8 cellular contexts compared by ENCODE assay signal in genomic region chr3:57227204-57227929, GRCh38. TPM values are rescaled to one million over a fixed set of nuclear protein-coding genes. Genes with fewer than 3 reads are reported as not detected.
DNase-seq lines count a peak whose midpoint lies in the region; ATAC-seq lines count a peak whose summit lies in the region.

Gene APPL1, plus strand, starts transcription at chr3:57227729. Its CDS starts 155 bp downstream, at chr3:57227884.

- H3K9me3 Mint-ChIP-seq in naive B cell = no peaks in the 10 kb centered on the region
- no peaks in the 10 kb centered on the region for H3K9me3 Mint-ChIP-seq in stimulated activated effector memory CD8-positive, alpha-beta T cell treated with anti-CD3 and anti-CD28 coated beads, Interleukin-12 subunit alpha, Interleukin-12 subunit beta, amount 100 ng/mL, for 72 hours

- peak within 1 kb of the TSS; percentile 56 to 97 (median 92) for H3K27ac Mint-ChIP-seq in naive B cell
- peak within 1 kb of the TSS; percentile 67 for H3K27ac Mint-ChIP-seq in stimulated activated effector memory CD8-positive, alpha-beta T cell treated with anti-CD3 and anti-CD28 coated beads, Interleukin-12 subunit alpha, Interleukin-12 subunit beta, amount 100 ng/mL, for 72 hours

- peaks cover 16 to 40% (median 38%) of the 10 kb centered on the region in 3 donors for H3K4me1 Mint-ChIP-seq in naive B cell
- peaks cover 30% of the 10 kb centered on the region for H3K4me1 Mint-ChIP-seq in stimulated activated effector memory CD8-positive, alpha-beta T cell treated with anti-CD3 and anti-CD28 coated beads, Interleukin-12 subunit alpha, Interleukin-12 subunit beta, amount 100 ng/mL, for 72 hours

- H3K36me3 Mint-ChIP-seq in naive B cell = peaks cover 0 to 4% of the 10 kb centered on the region in 2 donors
- H3K36me3 Mint-ChIP-seq in stimulated activated effector memory CD8-positive, alpha-beta T cell treated with anti-CD3 and anti-CD28 coated beads, Interleukin-12 subunit alpha, Interleukin-12 subunit beta, amount 100 ng/mL, for 72 hours = peaks cover 7% of the 10 kb centered on the region

- DNase-seq in DMS53 treated with DMSO at 0.1 percent for 48 hours (lab: John Stamatoyannopoulos, UW; ENCODE audit: unreplicated experiment) = peak; percentile 29
- peak; percentile 76 for DNase-seq in HuH-7.5 (ENCODE audit: low spot score)
- peak; percentile 85 for DNase-seq in RKO (ENCODE audit: low spot score)
- peak; percentile 69 to 81 for DNase-seq in activated T-helper 1 cell treated with anti-CD3 and anti-CD28 coated beads, Interleukin-2, amount 50 U/mL, for 16 hours (ENCODE audit: low read depth in 1 of 2, low spot score in 1 of 2)
- DNase-seq in fibroblast of gingiva (ENCODE audit: low read depth) = peak; percentile 88
- DNase-seq in naive B cell = peak; percentile 94
- DNase-seq in stimulated activated effector memory CD8-positive, alpha-beta T cell treated with anti-CD3 and anti-CD28 coated beads, Interleukin-12 subunit alpha, Interleukin-12 subunit beta, amount 100 ng/mL, for 72 hours (ENCODE audit: low spot score in 2 of 2) = peak; percentile 91 to 95

- H3K27me3 Mint-ChIP-seq in naive B cell = no peaks in the 10 kb centered on the region

- ATAC-seq in GM21528 (IDR thresholded peaks at IDR 0.05; ENCODE audit: low FRiP score, unreplicated experiment) = peak; percentile 86
- peak; percentile 90 for ATAC-seq in naive B cell (ENCODE audit: low read depth in 2 of 2)
- ATAC-seq in stimulated activated effector memory CD8-positive, alpha-beta T cell treated with anti-CD3 and anti-CD28 coated beads, Interleukin-12 subunit alpha, Interleukin-12 subunit beta, amount 100 ng/mL, for 72 hours = peak; percentile 91

- H3K4me3 Mint-ChIP-seq in naive B cell = peak within 1 kb of the TSS; percentile 90 to 97 (median 96)
- H3K4me3 Mint-ChIP-seq in stimulated activated effector memory CD8-positive, alpha-beta T cell treated with anti-CD3 and anti-CD28 coated beads, Interleukin-12 subunit alpha, Interleukin-12 subunit beta, amount 100 ng/mL, for 72 hours = peak within 1 kb of the TSS; percentile 82

RNA-seq across cellular contexts. Expression of gene APPL1, which starts in this region (rescaled TPM):
- 100 to 1,000 TPM; 134 to 237 (median 180) TPM for polyA plus RNA-seq in naive B cell (ENCODE audit: low read depth in 6 of 6)

Comparison
In these comparisons a context has a peak if more than half of its experiments do, and no peak if none do; other contexts are left out.
1. Peak in every context shown above with its lines: DNase-seq and ATAC-seq.
2. DNase-seq: peak in every context shown above with its lines; median percentile 94 in naive B cell; 93 in stimulated activated effector memory CD8-positive, alpha-beta T cell treated with anti-CD3 and anti-CD28 coated beads, Interleukin-12 subunit alpha, Interleukin-12 subunit beta, amount 100 ng/mL, for 72 hours; 88 in fibroblast of gingiva; 85 in RKO; 76 in HuH-7.5; 75 in activated T-helper 1 cell treated with anti-CD3 and anti-CD28 coated beads, Interleukin-2, amount 50 U/mL, for 16 hours; 29 in DMS53 treated with DMSO at 0.1 percent for 48 hours.